In genomic region chr1:54845772-54846171, GRCh38 we compare ENCODE assay signal across 23 cellular contexts. TPM values are rescaled to one million over a fixed set of nuclear protein-coding genes. Genes with fewer than 3 reads are reported as not detected.
DNase-seq lines count a peak whose midpoint lies in the region; ATAC-seq and TF ChIP-seq lines count a peak whose summit lies in the region.
"Had no signal": no experiment of that assay in that cellular context is flagged by ENCODE, and none has a peak within 500 bp of the region (broad histone marks: within the 10 kb centered on the region; RNA-seq: fewer than 3 reads in every experiment).

No MANE protein-coding gene starts in this region.

- H3K4me3 ChIP-seq in RWPE2 (ENCODE audit: severe bottlenecking) (no peak overlapping the region), mucosa of descending colon (no peak overlapping the region), vagina (no peak overlapping the region)
- H3K4me3 ChIP-seq: A549; BLaER1 treated with 17β-estradiol and CSF1 and Interleukin-3, amounts not matched to agents 10 nM and 100 nM; GM23338; MG63; SK-N-MC had no signal

- H3K4me1 ChIP-seq in RWPE2 (ENCODE audit: insufficient read depth, poor library complexity, severe bottlenecking), result no peaks in the 10 kb centered on the region
- no peaks in the 10 kb centered on the region for H3K4me1 ChIP-seq in mucosa of descending colon (ENCODE audit: low read depth)
- H3K4me1 ChIP-seq in vagina, result peaks cover 19% of the 10 kb centered on the region

- H3K36me3 ChIP-seq in RWPE2 (ENCODE audit: low read depth) (peaks cover 19% of the 10 kb centered on the region), mucosa of descending colon (ENCODE audit: low read depth) (no peaks in the 10 kb centered on the region), vagina (no peaks in the 10 kb centered on the region)
- H3K36me3 ChIP-seq: BLaER1 treated with 17β-estradiol and CSF1 and Interleukin-3, amounts not matched to agents 10 nM and 100 nM had no signal

- intact Hi-C loops in mucosa of descending colon (cut with DNase I, micrococcal nuclease), result no loop called here
- intact Hi-C loops in vagina (cut with DNase I), result no loop called here

- H3K27ac ChIP-seq in RWPE2 (ENCODE audit: poor library complexity, severe bottlenecking), result no peak overlapping the region
- no peak overlapping the region for H3K27ac ChIP-seq in vagina
- H3K27ac ChIP-seq: A549; BLaER1 treated with 17β-estradiol and CSF1 and Interleukin-3, amounts not matched to agents 10 nM and 100 nM; SK-N-MC had no signal

- H3K27me3 ChIP-seq in RWPE2 (ENCODE audit: insufficient read depth, poor library complexity, severe bottlenecking) (no peaks in the 10 kb centered on the region), vagina (no peaks in the 10 kb centered on the region)
- H3K27me3 ChIP-seq: BLaER1 treated with 17β-estradiol and CSF1 and Interleukin-3, amounts not matched to agents 10 nM and 100 nM; MG63 had no signal

- DNase-seq in RWPE2 (ENCODE audit: low spot score) (no peak), islet precursor cell (peak; percentile 51), mucosa of descending colon (no peak), vagina (ENCODE audit: extremely low spot score in 2 of 2) (peak; percentile 43 to 58), NCI-H2107 treated with DMSO at 0.1 percent for 48 hours (lab: John Stamatoyannopoulos, UW; ENCODE audit: unreplicated experiment) (no peak)
- DNase-seq: AML-193; CD4-positive, alpha-beta T cell; DMS53; IMR-90; KG1; MG63; NCI-H2029; NCI-H446 treated with DMSO at 0.1 percent for 48 hours; NCI-H526; SIG-M5 had no signal

- ATAC-seq in RWPE2 (ENCODE audit: low read depth), result peak; percentile 3; the same call in 2 of the 3 replicates
- ATAC-seq in mucosa of descending colon, result peak; percentile 22
- no peak for ATAC-seq in GM21360 (IDR thresholded peaks at IDR 0.05; ENCODE audit: unreplicated experiment)
- ATAC-seq in HG03342 (IDR thresholded peaks at IDR 0.05; ENCODE audit: unreplicated experiment), result no peak
- ATAC-seq: A549, GM23338 had no signal

- TF ChIP-seq POLR2A in vagina (IDR thresholded peaks at IDR 0.05), result no peak

- no peaks in the 10 kb centered on the region for H3K9me3 ChIP-seq in RWPE2 (ENCODE audit: severe bottlenecking)
- no peaks in the 10 kb centered on the region for H3K9me3 ChIP-seq in mucosa of descending colon
- no peaks in the 10 kb centered on the region for H3K9me3 ChIP-seq in vagina
- H3K9me3 ChIP-seq: A549, MG63 had no signal

- TF ChIP-seq CTCF in RWPE2 (IDR thresholded peaks at IDR 0.05; ENCODE audit: poor library complexity, severe bottlenecking), result no peak
- no peak for TF ChIP-seq CTCF in mucosa of descending colon (IDR thresholded peaks at IDR 0.05)
- no peak for TF ChIP-seq CTCF in vagina (IDR thresholded peaks at IDR 0.05)

RNA-seq across cellular contexts. Expression of gene DHCR24, which starts 41.2 kb away (rescaled TPM):
- total RNA-seq in mucosa of descending colon (100 to 1,000 TPM; 101 to 271 (median 197) TPM), vagina (141 TPM)

RNA-seq across cellular contexts. Expression of gene TTC22, which starts 44.6 kb away (rescaled TPM):
- total RNA-seq in mucosa of descending colon (100 to 1,000 TPM in 1 of 3 donors, 10 to 100 TPM in 2; 51.6 to 122 (median 70.8) TPM), vagina (43.5 TPM)
- total RNA-seq: Daoy, G401, IMR-90 had no signal

Comparison
In these comparisons a context has a peak if more than half of its experiments do, and no peak if none do; other contexts are left out.
1. ATAC-seq: peak in RWPE2 (single experiment) and mucosa of descending colon (single experiment); none in GM21360 (single experiment) and HG03342 (single experiment).
2. DNase-seq: peak in islet precursor cell (single experiment) and vagina (2 of 2); none in RWPE2 (single experiment), mucosa of descending colon (0 of 3) and NCI-H2107 treated with DMSO at 0.1 percent for 48 hours (single experiment).